In genomic region chr1:150979723-150980056, GRCh38 we compare ENCODE assay signal across 1 cellular context.
TF ChIP-seq lines count a peak whose summit lies in the region.

No MANE protein-coding gene starts in this region.

TF ChIP-seq in GM12878, 131 proteins besides CTCF, POLR2A, EP300 and RAD21:
- no peak for TF ChIP-seq YBX1 (IDR thresholded peaks at IDR 0.05)
- no peak for TF ChIP-seq CHD4 (IDR thresholded peaks at IDR 0.05)
- no peak for TF ChIP-seq ATF2 (IDR thresholded peaks at IDR 0.05; ENCODE audit: low read length)
- no peak for TF ChIP-seq ZBTB4 (CRISPR knock-in tag; IDR thresholded peaks at IDR 0.05)
- peak; percentile 7; the same call in 1 of the 2 replicates for TF ChIP-seq TCF7 (IDR thresholded peaks at IDR 0.05; ENCODE audit: borderline replicate concordance)
- TF ChIP-seq E4F1 (IDR thresholded peaks at IDR 0.05; ENCODE audit: borderline replicate concordance, partially characterized antibody), result no peak
- TF ChIP-seq CREM (IDR thresholded peaks at IDR 0.05; ENCODE audit: low read depth), result no peak
- no peak for TF ChIP-seq ZNF622 (IDR thresholded peaks at IDR 0.05)
- 0 out of 2 replicates have a peak, but pooled peaks have one; percentile 64 for TF ChIP-seq STAT1 (conservative IDR thresholded peaks at IDR 0.05)
- TF ChIP-seq SIN3A (IDR thresholded peaks at IDR 0.05; ENCODE audit: low read depth, low read length), result no peak
- TF ChIP-seq MEF2A (IDR thresholded peaks at IDR 0.05; ENCODE audit: insufficient read depth, low read depth, low read length), result no peak
